ENCODE assay signal across 19 cellular contexts in the genomic region with DNA sequence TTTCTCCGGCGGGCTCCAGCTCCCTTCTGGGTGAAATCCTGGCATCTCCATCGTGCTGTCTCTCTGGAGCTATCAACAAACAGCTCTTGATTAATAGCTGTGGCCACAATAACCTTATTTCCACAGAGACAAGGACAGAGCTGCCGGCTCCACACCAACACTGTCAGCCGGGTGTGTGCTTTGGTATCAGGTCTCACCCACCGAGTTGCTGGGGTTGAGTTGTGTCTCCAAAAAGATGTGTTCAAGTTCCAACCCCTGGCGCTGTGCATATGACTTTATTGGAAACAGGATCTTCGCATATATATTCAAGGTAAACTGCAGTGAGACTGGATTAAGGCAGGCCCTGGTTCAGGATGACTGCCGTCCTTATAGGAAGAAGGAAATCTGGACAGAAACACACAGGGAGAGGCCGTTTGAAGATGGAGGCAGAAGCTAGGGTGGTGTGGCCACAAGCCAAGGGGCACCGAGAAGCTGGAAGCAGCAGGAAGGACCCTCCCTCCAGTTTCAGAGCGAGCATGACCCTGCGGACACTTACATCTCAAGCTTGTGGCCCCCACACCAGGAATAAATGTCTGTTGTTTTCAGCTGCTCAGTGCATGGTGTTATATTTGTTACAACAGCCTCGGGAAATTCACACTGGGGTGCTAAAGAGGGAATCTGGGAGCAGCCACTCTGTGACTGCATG.
DNase-seq lines count a peak whose midpoint lies in the region; ATAC-seq and TF ChIP-seq lines count a peak whose summit lies in the region.
"Had no signal": no experiment of that assay in that cellular context is flagged by ENCODE, and none has a peak within 500 bp of the region (broad histone marks: within the 10 kb centered on the region; RNA-seq: fewer than 3 reads in every experiment).

No MANE protein-coding gene starts in this region.

- no peaks in the 10 kb centered on the region for H3K4me1 Mint-ChIP-seq in activated naive CD8-positive, alpha-beta T cell (ENCODE audit: low read depth)
- H3K4me1 Mint-ChIP-seq in activated naive CD8-positive, alpha-beta T cell treated with anti-CD3 and anti-CD28 coated beads, Interleukin-2, amount 50 U/mL, for 24 hours = peaks cover 2% of the 10 kb centered on the region
- H3K4me1 Mint-ChIP-seq in osteocyte (ENCODE audit: unreplicated experiment) = peaks cover 5% of the 10 kb centered on the region
- H3K4me1 Mint-ChIP-seq in activated T-helper 17 cell treated with anti-CD3 and anti-CD28 coated beads, Interleukin-2, amount 50 U/mL, for 72 hours = peaks cover under 1% of the 10 kb centered on the region
- peaks cover 1% of the 10 kb centered on the region for H3K4me1 Mint-ChIP-seq in HFFc6 (ENCODE audit: low read depth)

- H3K4me3 Mint-ChIP-seq in activated naive CD8-positive, alpha-beta T cell = no peak overlapping the region
- H3K4me3 Mint-ChIP-seq in activated naive CD8-positive, alpha-beta T cell treated with anti-CD3 and anti-CD28 coated beads, Interleukin-2, amount 50 U/mL, for 24 hours = no peak overlapping the region
- H3K4me3 Mint-ChIP-seq in osteocyte (ENCODE audit: unreplicated experiment) (no peak overlapping the region), HFFc6 (no peak overlapping the region)
- no peak overlapping the region for H3K4me3 Mint-ChIP-seq in activated T-helper 17 cell treated with anti-CD3 and anti-CD28 coated beads, Interleukin-2, amount 50 U/mL, for 72 hours
- H3K4me3 Mint-ChIP-seq: CD8-positive, alpha-beta T cell; H9 had no signal

- peaks cover 9% of the 10 kb centered on the region for H3K27me3 Mint-ChIP-seq in activated naive CD8-positive, alpha-beta T cell
- peaks cover 4% of the 10 kb centered on the region for H3K27me3 Mint-ChIP-seq in activated naive CD8-positive, alpha-beta T cell treated with anti-CD3 and anti-CD28 coated beads, Interleukin-2, amount 50 U/mL, for 24 hours
- H3K27me3 Mint-ChIP-seq in osteocyte (ENCODE audit: unreplicated experiment) = peaks cover 42% of the 10 kb centered on the region
- peaks cover 14% of the 10 kb centered on the region for H3K27me3 Mint-ChIP-seq in activated T-helper 17 cell treated with anti-CD3 and anti-CD28 coated beads, Interleukin-2, amount 50 U/mL, for 72 hours
- H3K27me3 Mint-ChIP-seq in HFFc6 (ENCODE audit: insufficient read depth) = peaks cover 13% of the 10 kb centered on the region

- ATAC-seq in activated naive CD8-positive, alpha-beta T cell treated with anti-CD3 and anti-CD28 coated beads, Interleukin-2, amount 50 U/mL, for 24 hours = no peak
- no peak for ATAC-seq in RWPE2 (ENCODE audit: low read depth)
- ATAC-seq in activated T-helper 17 cell treated with anti-CD3 and anti-CD28 coated beads, Interleukin-2, amount 50 U/mL, for 72 hours (replicated peaks) = no peak
- ATAC-seq: CD8-positive, alpha-beta T cell had no signal

- peak overlapping the region; percentile 11 for H3K27ac Mint-ChIP-seq in activated naive CD8-positive, alpha-beta T cell
- no peak overlapping the region for H3K27ac Mint-ChIP-seq in activated naive CD8-positive, alpha-beta T cell treated with anti-CD3 and anti-CD28 coated beads, Interleukin-2, amount 50 U/mL, for 24 hours
- no peak overlapping the region for H3K27ac Mint-ChIP-seq in osteocyte (ENCODE audit: unreplicated experiment)
- H3K27ac Mint-ChIP-seq in activated T-helper 17 cell treated with anti-CD3 and anti-CD28 coated beads, Interleukin-2, amount 50 U/mL, for 72 hours = no peak overlapping the region
- no peak overlapping the region for H3K27ac Mint-ChIP-seq in HFFc6
- H3K27ac Mint-ChIP-seq: CD8-positive, alpha-beta T cell; H9 had no signal

- H3K4me3 ChIP-seq in RWPE2 (ENCODE audit: severe bottlenecking) (no peak overlapping the region), vagina (no peak overlapping the region)

- no peaks in the 10 kb centered on the region for H3K36me3 ChIP-seq in RWPE2 (ENCODE audit: low read depth)
- no peaks in the 10 kb centered on the region for H3K36me3 ChIP-seq in vagina

- no peaks in the 10 kb centered on the region for H3K9me3 ChIP-seq in RWPE2 (ENCODE audit: severe bottlenecking)
- H3K9me3 ChIP-seq in vagina = no peaks in the 10 kb centered on the region

- H3K4me1 ChIP-seq in RWPE2 (ENCODE audit: insufficient read depth, poor library complexity, severe bottlenecking) (no peaks in the 10 kb centered on the region), vagina (no peaks in the 10 kb centered on the region)

- no peak for TF ChIP-seq CTCF in RWPE2 (IDR thresholded peaks at IDR 0.05; ENCODE audit: poor library complexity, severe bottlenecking)
- TF ChIP-seq CTCF in osteocyte (IDR thresholded peaks at IDR 0.05) = no peak
- TF ChIP-seq CTCF in vagina (IDR thresholded peaks at IDR 0.05) = no peak
- no peak for TF ChIP-seq CTCF in HFFc6 (IDR thresholded peaks at IDR 0.05)

- H3K27ac ChIP-seq in RWPE2 (ENCODE audit: poor library complexity, severe bottlenecking) (no peak overlapping the region), vagina (no peak overlapping the region)

- no peaks in the 10 kb centered on the region for H3K27me3 ChIP-seq in RWPE2 (ENCODE audit: insufficient read depth, poor library complexity, severe bottlenecking)
- H3K27me3 ChIP-seq in vagina = no peaks in the 10 kb centered on the region

- no peaks in the 10 kb centered on the region for H3K36me3 Mint-ChIP-seq in activated naive CD8-positive, alpha-beta T cell
- no peaks in the 10 kb centered on the region for H3K36me3 Mint-ChIP-seq in activated naive CD8-positive, alpha-beta T cell treated with anti-CD3 and anti-CD28 coated beads, Interleukin-2, amount 50 U/mL, for 24 hours (ENCODE audit: low read depth)
- H3K36me3 Mint-ChIP-seq in osteocyte (ENCODE audit: unreplicated experiment) = no peaks in the 10 kb centered on the region
- no peaks in the 10 kb centered on the region for H3K36me3 Mint-ChIP-seq in activated T-helper 17 cell treated with anti-CD3 and anti-CD28 coated beads, Interleukin-2, amount 50 U/mL, for 72 hours (ENCODE audit: low read depth)
- no peaks in the 10 kb centered on the region for H3K36me3 Mint-ChIP-seq in HFFc6 (ENCODE audit: low read depth)
- H3K36me3 Mint-ChIP-seq: CD8-positive, alpha-beta T cell had no signal

- TF ChIP-seq POLR2A in vagina (IDR thresholded peaks at IDR 0.05) = no peak

- intact Hi-C loops in vagina (cut with DNase I) = no loop called here

- no peaks in the 10 kb centered on the region for H3K9me3 Mint-ChIP-seq in activated naive CD8-positive, alpha-beta T cell (ENCODE audit: low read depth)
- H3K9me3 Mint-ChIP-seq in activated naive CD8-positive, alpha-beta T cell treated with anti-CD3 and anti-CD28 coated beads, Interleukin-2, amount 50 U/mL, for 24 hours = no peaks in the 10 kb centered on the region
- H3K9me3 Mint-ChIP-seq in osteocyte (ENCODE audit: unreplicated experiment) (no peaks in the 10 kb centered on the region), HFFc6 (no peaks in the 10 kb centered on the region)
- no peaks in the 10 kb centered on the region for H3K9me3 Mint-ChIP-seq in activated T-helper 17 cell treated with anti-CD3 and anti-CD28 coated beads, Interleukin-2, amount 50 U/mL, for 72 hours
- H3K9me3 Mint-ChIP-seq: CD8-positive, alpha-beta T cell; H9 had no signal

- no peak for DNase-seq in activated naive CD8-positive, alpha-beta T cell treated with anti-CD3 and anti-CD28 coated beads, Interleukin-2, amount 50 U/mL, for 24 hours
- peak; percentile 33 for DNase-seq in RWPE2 (ENCODE audit: low spot score)
- peak; percentile 44 for DNase-seq in osteocyte (ENCODE audit: extremely low spot score, unreplicated experiment)
- peak; percentile 64 to 84 for DNase-seq in vagina (ENCODE audit: extremely low spot score in 2 of 2)
- no peak for DNase-seq in HFFc6
- DNase-seq: AML-193; C1 segment of cervical spinal cord; Calu3; CD8-positive, alpha-beta T cell; DMS153; H9; KG1; NCI-H1092 treated with DMSO at 0.1 percent for 48 hours; NCI-H1436 treated with DMSO at 0.1 percent for 48 hours; NCI-H1930; NCI-H82; SHP77 had no signal

Comparison
In these comparisons a context has a peak if more than half of its experiments do, and no peak if none do; other contexts are left out.
1. DNase-seq: peak in RWPE2 (single experiment), osteocyte (single experiment) and vagina (2 of 2); none in activated naive CD8-positive, alpha-beta T cell treated with anti-CD3 and anti-CD28 coated beads, Interleukin-2, amount 50 U/mL, for 24 hours (single experiment) and HFFc6 (single experiment).